In genomic region chr9:94623253-94623652, GRCh38 we compare ENCODE assay signal across 1 cellular context.
A peak's percentile ranks its signal among the peaks of the same experiment; 100 is the strongest.
TF ChIP-seq lines count a peak whose summit lies in the region.

No MANE protein-coding gene starts in this region.

TF ChIP-seq in HepG2, 621 proteins besides CTCF, POLR2A, EP300 and RAD21 (continued from another document and continues in another):
- no peak for TF ChIP-seq NFAT5 (CRISPR knock-in tag; IDR thresholded peaks at IDR 0.05)
- TF ChIP-seq ZNF446 (CRISPR knock-in tag; IDR thresholded peaks at IDR 0.05) = no peak
- TF ChIP-seq, protein P1, sequence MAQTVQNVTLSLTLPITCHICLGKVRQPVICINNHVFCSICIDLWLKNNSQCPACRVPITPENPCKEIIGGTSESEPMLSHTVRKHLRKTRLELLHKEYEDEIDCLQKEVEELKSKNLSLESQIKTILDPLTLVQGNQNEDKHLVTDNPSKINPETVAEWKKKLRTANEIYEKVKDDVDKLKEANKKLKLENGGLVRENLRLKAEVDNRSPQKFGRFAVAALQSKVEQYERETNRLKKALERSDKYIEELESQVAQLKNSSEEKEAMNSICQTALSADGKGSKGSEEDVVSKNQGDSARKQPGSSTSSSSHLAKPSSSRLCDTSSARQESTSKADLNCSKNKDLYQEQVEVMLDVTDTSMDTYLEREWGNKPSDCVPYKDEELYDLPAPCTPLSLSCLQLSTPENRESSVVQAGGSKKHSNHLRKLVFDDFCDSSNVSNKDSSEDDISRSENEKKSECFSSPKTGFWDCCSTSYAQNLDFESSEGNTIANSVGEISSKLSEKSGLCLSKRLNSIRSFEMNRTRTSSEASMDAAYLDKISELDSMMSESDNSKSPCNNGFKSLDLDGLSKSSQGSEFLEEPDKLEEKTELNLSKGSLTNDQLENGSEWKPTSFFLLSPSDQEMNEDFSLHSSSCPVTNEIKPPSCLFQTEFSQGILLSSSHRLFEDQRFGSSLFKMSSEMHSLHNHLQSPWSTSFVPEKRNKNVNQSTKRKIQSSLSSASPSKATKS (CRISPR knock-in tag; IDR thresholded peaks at IDR 0.05) = no peak
- TF ChIP-seq NBN (conservative IDR thresholded peaks at IDR 0.05) = no peak
- TF ChIP-seq, protein P2, sequence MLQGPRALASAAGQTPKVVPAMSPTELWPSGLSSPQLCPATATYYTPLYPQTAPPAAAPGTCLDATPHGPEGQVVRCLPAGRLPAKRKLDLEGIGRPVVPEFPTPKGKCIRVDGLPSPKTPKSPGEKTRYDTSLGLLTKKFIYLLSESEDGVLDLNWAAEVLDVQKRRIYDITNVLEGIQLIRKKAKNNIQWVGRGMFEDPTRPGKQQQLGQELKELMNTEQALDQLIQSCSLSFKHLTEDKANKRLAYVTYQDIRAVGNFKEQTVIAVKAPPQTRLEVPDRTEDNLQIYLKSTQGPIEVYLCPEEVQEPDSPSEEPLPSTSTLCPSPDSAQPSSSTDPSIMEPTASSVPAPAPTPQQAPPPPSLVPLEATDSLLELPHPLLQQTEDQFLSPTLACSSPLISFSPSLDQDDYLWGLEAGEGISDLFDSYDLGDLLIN (CRISPR knock-in tag; IDR thresholded peaks at IDR 0.05; ENCODE audit: borderline replicate concordance) = no peak
- TF ChIP-seq JARID2 (CRISPR knock-in tag; IDR thresholded peaks at IDR 0.05; ENCODE audit: insufficient replicate concordance) = no peak
- TF ChIP-seq IRF2 (CRISPR knock-in tag; IDR thresholded peaks at IDR 0.05) = 0 out of 2 replicates have a peak, but pooled peaks have one; percentile 51
- no peak for TF ChIP-seq ZNF496 (CRISPR knock-in tag; IDR thresholded peaks at IDR 0.05; ENCODE audit: insufficient replicate concordance)
- no peak for TF ChIP-seq ZBTB8A (CRISPR knock-in tag; IDR thresholded peaks at IDR 0.05; ENCODE audit: borderline replicate concordance, low read depth)
- TF ChIP-seq JUND (CRISPR knock-in tag; IDR thresholded peaks at IDR 0.05) = 0 out of 2 replicates have a peak, but pooled peaks have one; percentile 14
- TF ChIP-seq NFRKB (IDR thresholded peaks at IDR 0.05) = no peak
- 0 out of 2 replicates have a peak, but pooled peaks have one; percentile 53 for TF ChIP-seq ZNF616 (CRISPR knock-in tag; IDR thresholded peaks at IDR 0.05; ENCODE audit: low read depth)
- TF ChIP-seq ZNF781 (CRISPR knock-in tag; IDR thresholded peaks at IDR 0.05; ENCODE audit: borderline replicate concordance, not compliant biosample characterization) = no peak
- TF ChIP-seq HDAC2 (CRISPR knock-in tag; IDR thresholded peaks at IDR 0.05) = no peak; the same call in 1 of the 2 replicates
- TF ChIP-seq ZMAT3 (CRISPR knock-in tag; conservative IDR thresholded peaks at IDR 0.05) = no peak
- no peak for TF ChIP-seq FOXP1 (IDR thresholded peaks at IDR 0.05)
- TF ChIP-seq FOXP1 (CRISPR knock-in tag; IDR thresholded peaks at IDR 0.05) = no peak
- TF ChIP-seq SPEN (CRISPR knock-in tag; IDR thresholded peaks at IDR 0.05; ENCODE audit: low read depth) = peak; percentile 68
- no peak for TF ChIP-seq ZNF431 (CRISPR knock-in tag; IDR thresholded peaks at IDR 0.05; ENCODE audit: borderline replicate concordance, low read depth)
- TF ChIP-seq ZNF777 (CRISPR knock-in tag; IDR thresholded peaks at IDR 0.05) = no peak
- TF ChIP-seq, protein P3, sequence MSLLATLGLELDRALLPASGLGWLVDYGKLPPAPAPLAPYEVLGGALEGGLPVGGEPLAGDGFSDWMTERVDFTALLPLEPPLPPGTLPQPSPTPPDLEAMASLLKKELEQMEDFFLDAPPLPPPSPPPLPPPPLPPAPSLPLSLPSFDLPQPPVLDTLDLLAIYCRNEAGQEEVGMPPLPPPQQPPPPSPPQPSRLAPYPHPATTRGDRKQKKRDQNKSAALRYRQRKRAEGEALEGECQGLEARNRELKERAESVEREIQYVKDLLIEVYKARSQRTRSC (CRISPR knock-in tag; IDR thresholded peaks at IDR 0.05; ENCODE audit: low read depth) = no peak
- TF ChIP-seq, protein P4, sequence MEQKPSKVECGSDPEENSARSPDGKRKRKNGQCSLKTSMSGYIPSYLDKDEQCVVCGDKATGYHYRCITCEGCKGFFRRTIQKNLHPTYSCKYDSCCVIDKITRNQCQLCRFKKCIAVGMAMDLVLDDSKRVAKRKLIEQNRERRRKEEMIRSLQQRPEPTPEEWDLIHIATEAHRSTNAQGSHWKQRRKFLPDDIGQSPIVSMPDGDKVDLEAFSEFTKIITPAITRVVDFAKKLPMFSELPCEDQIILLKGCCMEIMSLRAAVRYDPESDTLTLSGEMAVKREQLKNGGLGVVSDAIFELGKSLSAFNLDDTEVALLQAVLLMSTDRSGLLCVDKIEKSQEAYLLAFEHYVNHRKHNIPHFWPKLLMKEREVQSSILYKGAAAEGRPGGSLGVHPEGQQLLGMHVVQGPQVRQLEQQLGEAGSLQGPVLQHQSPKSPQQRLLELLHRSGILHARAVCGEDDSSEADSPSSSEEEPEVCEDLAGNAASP (CRISPR knock-in tag; IDR thresholded peaks at IDR 0.05; ENCODE audit: borderline replicate concordance) = no peak; the same call in 1 of the 2 replicates
- no peak for TF ChIP-seq KMT2B (CRISPR knock-in tag; IDR thresholded peaks at IDR 0.05)
- no peak for TF ChIP-seq CREB1 (IDR thresholded peaks at IDR 0.05)
- no peak for TF ChIP-seq CREB1 (CRISPR knock-in tag; IDR thresholded peaks at IDR 0.05)
- no peak for TF ChIP-seq ZNF251 (CRISPR knock-in tag; IDR thresholded peaks at IDR 0.05)
- peak; percentile 47; the same call in 1 of the 2 replicates for TF ChIP-seq MYC (CRISPR knock-in tag; IDR thresholded peaks at IDR 0.05; ENCODE audit: borderline replicate concordance)
- TF ChIP-seq KLF15 (CRISPR knock-in tag; IDR thresholded peaks at IDR 0.05; ENCODE audit: borderline replicate concordance) = no peak
- TF ChIP-seq AKAP8 (CRISPR knock-in tag; IDR thresholded peaks at IDR 0.05) = no peak
- no peak for TF ChIP-seq HNRNPUL1 (IDR thresholded peaks at IDR 0.05; ENCODE audit: low read depth, low read length)
- no peak for TF ChIP-seq FOXA1 (IDR thresholded peaks at IDR 0.05)
- no peak for TF ChIP-seq FOXA1 (CRISPR knock-in tag; IDR thresholded peaks at IDR 0.05)
- TF ChIP-seq ZNF761 (CRISPR knock-in tag; conservative IDR thresholded peaks at IDR 0.05) = no peak
- TF ChIP-seq ZNF451 (CRISPR knock-in tag; IDR thresholded peaks at IDR 0.05) = peak; percentile 52; the same call in 1 of the 2 replicates
- TF ChIP-seq ZNF674 (CRISPR knock-in tag; IDR thresholded peaks at IDR 0.05; ENCODE audit: low read depth) = no peak
- TF ChIP-seq IKZF4 (CRISPR knock-in tag; IDR thresholded peaks at IDR 0.05; ENCODE audit: borderline replicate concordance, low read depth, not compliant biosample characterization) = no peak
- no peak for TF ChIP-seq SCMH1 (CRISPR knock-in tag; IDR thresholded peaks at IDR 0.05; ENCODE audit: borderline replicate concordance)
- TF ChIP-seq XRCC5 (optimal IDR thresholded peaks at IDR 0.05; ENCODE audit: low read length) = peak; percentile 58
- no peak for TF ChIP-seq PITX1 (CRISPR knock-in tag; IDR thresholded peaks at IDR 0.05)
- TF ChIP-seq ZNF138 (CRISPR knock-in tag; IDR thresholded peaks at IDR 0.05; ENCODE audit: low read depth) = no peak
- no peak for TF ChIP-seq ZC3H13 (CRISPR knock-in tag; IDR thresholded peaks at IDR 0.05)
- TF ChIP-seq NR0B2 (CRISPR knock-in tag; IDR thresholded peaks at IDR 0.05) = no peak
- no peak for TF ChIP-seq REXO4 (CRISPR knock-in tag; IDR thresholded peaks at IDR 0.05; ENCODE audit: borderline replicate concordance)
- TF ChIP-seq, protein P5, sequence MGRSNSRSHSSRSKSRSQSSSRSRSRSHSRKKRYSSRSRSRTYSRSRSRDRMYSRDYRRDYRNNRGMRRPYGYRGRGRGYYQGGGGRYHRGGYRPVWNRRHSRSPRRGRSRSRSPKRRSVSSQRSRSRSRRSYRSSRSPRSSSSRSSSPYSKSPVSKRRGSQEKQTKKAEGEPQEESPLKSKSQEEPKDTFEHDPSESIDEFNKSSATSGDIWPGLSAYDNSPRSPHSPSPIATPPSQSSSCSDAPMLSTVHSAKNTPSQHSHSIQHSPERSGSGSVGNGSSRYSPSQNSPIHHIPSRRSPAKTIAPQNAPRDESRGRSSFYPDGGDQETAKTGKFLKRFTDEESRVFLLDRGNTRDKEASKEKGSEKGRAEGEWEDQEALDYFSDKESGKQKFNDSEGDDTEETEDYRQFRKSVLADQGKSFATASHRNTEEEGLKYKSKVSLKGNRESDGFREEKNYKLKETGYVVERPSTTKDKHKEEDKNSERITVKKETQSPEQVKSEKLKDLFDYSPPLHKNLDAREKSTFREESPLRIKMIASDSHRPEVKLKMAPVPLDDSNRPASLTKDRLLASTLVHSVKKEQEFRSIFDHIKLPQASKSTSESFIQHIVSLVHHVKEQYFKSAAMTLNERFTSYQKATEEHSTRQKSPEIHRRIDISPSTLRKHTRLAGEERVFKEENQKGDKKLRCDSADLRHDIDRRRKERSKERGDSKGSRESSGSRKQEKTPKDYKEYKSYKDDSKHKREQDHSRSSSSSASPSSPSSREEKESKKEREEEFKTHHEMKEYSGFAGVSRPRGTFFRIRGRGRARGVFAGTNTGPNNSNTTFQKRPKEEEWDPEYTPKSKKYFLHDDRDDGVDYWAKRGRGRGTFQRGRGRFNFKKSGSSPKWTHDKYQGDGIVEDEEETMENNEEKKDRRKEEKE (IDR thresholded peaks at IDR 0.05) = no peak
- TF ChIP-seq ZNF83 (CRISPR knock-in tag; IDR thresholded peaks at IDR 0.05; ENCODE audit: borderline replicate concordance) = no peak
- TF ChIP-seq REPIN1 (CRISPR knock-in tag; IDR thresholded peaks at IDR 0.05; ENCODE audit: borderline replicate concordance, low read depth) = peak; percentile 89
- TF ChIP-seq ZNF337 (CRISPR knock-in tag; IDR thresholded peaks at IDR 0.05; ENCODE audit: borderline replicate concordance, low read depth) = no peak
- no peak for TF ChIP-seq ZSCAN12 (CRISPR knock-in tag; IDR thresholded peaks at IDR 0.05)
- peak; percentile 96 for TF ChIP-seq ZFX (CRISPR knock-in tag; IDR thresholded peaks at IDR 0.05; ENCODE audit: low read depth)
- TF ChIP-seq EEA1 (CRISPR knock-in tag; IDR thresholded peaks at IDR 0.05; ENCODE audit: borderline replicate concordance) = no peak
- TF ChIP-seq ZNF350 (CRISPR knock-in tag; IDR thresholded peaks at IDR 0.05; ENCODE audit: borderline replicate concordance, low read depth) = peak; percentile 53; the same call in 1 of the 2 replicates
- no peak for TF ChIP-seq FIP1L1 (IDR thresholded peaks at IDR 0.05; ENCODE audit: borderline replicate concordance, insufficient read depth, low read depth, low read length)
- no peak for TF ChIP-seq EHMT2 (IDR thresholded peaks at IDR 0.05; ENCODE audit: borderline replicate concordance, low read depth, low read length)
- no peak for TF ChIP-seq RFXANK (CRISPR knock-in tag; IDR thresholded peaks at IDR 0.05)
- no peak for TF ChIP-seq ZNF562 (CRISPR knock-in tag; IDR thresholded peaks at IDR 0.05; ENCODE audit: borderline replicate concordance)
